ENCODE assay signal across 6 cellular contexts in genomic region chr3:138573138-138573537, GRCh38.
"Had no signal": no experiment of that assay in that cellular context is flagged by ENCODE, and none has a peak within 500 bp of the region (broad histone marks: within the 10 kb centered on the region; RNA-seq: fewer than 3 reads in every experiment).

No MANE protein-coding gene starts in this region.

- H3K4me3 ChIP-seq: K562 had no signal

- H3K27ac ChIP-seq: HL-60 had no signal

- H3K4me3 Mint-ChIP-seq: IgD-negative memory B cell had no signal

- H3K27ac Mint-ChIP-seq: IgD-negative memory B cell had no signal

- ATAC-seq: HepG2, K562 had no signal

- DNase-seq: IMR-90, KBM-7 had no signal
